ENCODE assay signal across 1 cellular context in the genomic region with DNA sequence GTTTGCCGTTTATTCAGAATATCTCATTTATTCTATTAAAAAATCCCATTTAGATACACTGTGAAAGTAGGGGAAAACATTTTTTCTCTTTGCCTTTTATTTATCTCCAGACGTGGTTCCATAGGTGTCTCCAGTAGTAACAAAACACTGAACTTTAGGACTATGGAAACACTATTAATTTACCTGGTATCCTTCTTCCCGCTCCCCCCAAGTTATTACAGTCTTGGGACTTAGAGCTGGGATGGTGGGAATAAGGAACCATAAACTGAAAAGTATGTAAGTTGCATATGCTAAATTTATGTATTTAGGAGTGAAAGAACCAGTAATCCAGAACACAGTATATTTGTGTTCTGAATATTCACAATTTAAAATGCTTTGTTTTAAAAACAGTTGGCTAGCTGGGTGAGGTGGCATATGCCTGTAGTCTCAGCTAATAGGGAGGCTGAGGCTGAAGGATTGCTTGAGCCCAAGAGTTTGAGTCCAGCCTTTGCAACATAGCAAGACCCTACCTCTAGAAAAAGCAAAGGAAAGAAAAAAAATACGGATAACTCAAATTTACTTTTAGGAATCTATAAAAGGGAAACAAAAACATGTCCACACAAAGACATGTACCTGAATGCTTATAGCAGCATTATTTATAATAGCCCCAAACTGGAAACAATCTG.
TF ChIP-seq lines count a peak whose summit lies in the region.

No MANE protein-coding gene starts in this region.

TF ChIP-seq in A549, 52 proteins besides CTCF, POLR2A, EP300 and RAD21 (continued from another document):
- TF ChIP-seq, protein P1, sequence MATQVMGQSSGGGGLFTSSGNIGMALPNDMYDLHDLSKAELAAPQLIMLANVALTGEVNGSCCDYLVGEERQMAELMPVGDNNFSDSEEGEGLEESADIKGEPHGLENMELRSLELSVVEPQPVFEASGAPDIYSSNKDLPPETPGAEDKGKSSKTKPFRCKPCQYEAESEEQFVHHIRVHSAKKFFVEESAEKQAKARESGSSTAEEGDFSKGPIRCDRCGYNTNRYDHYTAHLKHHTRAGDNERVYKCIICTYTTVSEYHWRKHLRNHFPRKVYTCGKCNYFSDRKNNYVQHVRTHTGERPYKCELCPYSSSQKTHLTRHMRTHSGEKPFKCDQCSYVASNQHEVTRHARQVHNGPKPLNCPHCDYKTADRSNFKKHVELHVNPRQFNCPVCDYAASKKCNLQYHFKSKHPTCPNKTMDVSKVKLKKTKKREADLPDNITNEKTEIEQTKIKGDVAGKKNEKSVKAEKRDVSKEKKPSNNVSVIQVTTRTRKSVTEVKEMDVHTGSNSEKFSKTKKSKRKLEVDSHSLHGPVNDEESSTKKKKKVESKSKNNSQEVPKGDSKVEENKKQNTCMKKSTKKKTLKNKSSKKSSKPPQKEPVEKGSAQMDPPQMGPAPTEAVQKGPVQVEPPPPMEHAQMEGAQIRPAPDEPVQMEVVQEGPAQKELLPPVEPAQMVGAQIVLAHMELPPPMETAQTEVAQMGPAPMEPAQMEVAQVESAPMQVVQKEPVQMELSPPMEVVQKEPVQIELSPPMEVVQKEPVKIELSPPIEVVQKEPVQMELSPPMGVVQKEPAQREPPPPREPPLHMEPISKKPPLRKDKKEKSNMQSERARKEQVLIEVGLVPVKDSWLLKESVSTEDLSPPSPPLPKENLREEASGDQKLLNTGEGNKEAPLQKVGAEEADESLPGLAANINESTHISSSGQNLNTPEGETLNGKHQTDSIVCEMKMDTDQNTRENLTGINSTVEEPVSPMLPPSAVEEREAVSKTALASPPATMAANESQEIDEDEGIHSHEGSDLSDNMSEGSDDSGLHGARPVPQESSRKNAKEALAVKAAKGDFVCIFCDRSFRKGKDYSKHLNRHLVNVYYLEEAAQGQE (IDR thresholded peaks at IDR 0.05) = no peak
- TF ChIP-seq RARB (CRISPR knock-in tag; IDR thresholded peaks at IDR 0.05) = no peak
- no peak for TF ChIP-seq HEYL (CRISPR knock-in tag; IDR thresholded peaks at IDR 0.05)
- TF ChIP-seq SREBF2 (IDR thresholded peaks at IDR 0.05) = no peak
- TF ChIP-seq CHD2 (IDR thresholded peaks at IDR 0.05; ENCODE audit: low read length, partially characterized antibody) = no peak
- TF ChIP-seq POLR2AphosphoS2 (conservative IDR thresholded peaks at IDR 0.05; ENCODE audit: low read length) = no peak
- no peak for TF ChIP-seq CBX2 (IDR thresholded peaks at IDR 0.05; ENCODE audit: borderline replicate concordance, low read depth)
- TF ChIP-seq FOXS1 (CRISPR knock-in tag; IDR thresholded peaks at IDR 0.05) = no peak
- TF ChIP-seq PHF8 (IDR thresholded peaks at IDR 0.05; ENCODE audit: borderline replicate concordance, low read depth) = no peak
- no peak for TF ChIP-seq EHF (CRISPR knock-in tag; IDR thresholded peaks at IDR 0.05)
- TF ChIP-seq TP53 (CRISPR knock-in tag; IDR thresholded peaks at IDR 0.05) = no peak
- TF ChIP-seq BHLHE40 (IDR thresholded peaks at IDR 0.05; ENCODE audit: low read depth, low read length) = no peak
- no peak for TF ChIP-seq RCOR1 (IDR thresholded peaks at IDR 0.05; ENCODE audit: low read depth, low read length)
- TF ChIP-seq HOXB5 (CRISPR knock-in tag; IDR thresholded peaks at IDR 0.05) = no peak
- TF ChIP-seq, protein P2, sequence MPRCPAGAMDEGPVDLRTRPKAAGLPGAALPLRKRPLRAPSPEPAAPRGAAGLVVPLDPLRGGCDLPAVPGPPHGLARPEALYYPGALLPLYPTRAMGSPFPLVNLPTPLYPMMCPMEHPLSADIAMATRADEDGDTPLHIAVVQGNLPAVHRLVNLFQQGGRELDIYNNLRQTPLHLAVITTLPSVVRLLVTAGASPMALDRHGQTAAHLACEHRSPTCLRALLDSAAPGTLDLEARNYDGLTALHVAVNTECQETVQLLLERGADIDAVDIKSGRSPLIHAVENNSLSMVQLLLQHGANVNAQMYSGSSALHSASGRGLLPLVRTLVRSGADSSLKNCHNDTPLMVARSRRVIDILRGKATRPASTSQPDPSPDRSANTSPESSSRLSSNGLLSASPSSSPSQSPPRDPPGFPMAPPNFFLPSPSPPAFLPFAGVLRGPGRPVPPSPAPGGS (IDR thresholded peaks at IDR 0.05) = no peak
- TF ChIP-seq ESRRA (IDR thresholded peaks at IDR 0.05; ENCODE audit: borderline replicate concordance, low read length) = no peak
- no peak for TF ChIP-seq CBX8 (IDR thresholded peaks at IDR 0.05)
- TF ChIP-seq ZSCAN20 (CRISPR knock-in tag; IDR thresholded peaks at IDR 0.05) = no peak
TF ChIP-seq in A549: peak in this region for 0.
